Comparison of ENCODE assay signal across 8 cellular contexts in the genomic region with DNA sequence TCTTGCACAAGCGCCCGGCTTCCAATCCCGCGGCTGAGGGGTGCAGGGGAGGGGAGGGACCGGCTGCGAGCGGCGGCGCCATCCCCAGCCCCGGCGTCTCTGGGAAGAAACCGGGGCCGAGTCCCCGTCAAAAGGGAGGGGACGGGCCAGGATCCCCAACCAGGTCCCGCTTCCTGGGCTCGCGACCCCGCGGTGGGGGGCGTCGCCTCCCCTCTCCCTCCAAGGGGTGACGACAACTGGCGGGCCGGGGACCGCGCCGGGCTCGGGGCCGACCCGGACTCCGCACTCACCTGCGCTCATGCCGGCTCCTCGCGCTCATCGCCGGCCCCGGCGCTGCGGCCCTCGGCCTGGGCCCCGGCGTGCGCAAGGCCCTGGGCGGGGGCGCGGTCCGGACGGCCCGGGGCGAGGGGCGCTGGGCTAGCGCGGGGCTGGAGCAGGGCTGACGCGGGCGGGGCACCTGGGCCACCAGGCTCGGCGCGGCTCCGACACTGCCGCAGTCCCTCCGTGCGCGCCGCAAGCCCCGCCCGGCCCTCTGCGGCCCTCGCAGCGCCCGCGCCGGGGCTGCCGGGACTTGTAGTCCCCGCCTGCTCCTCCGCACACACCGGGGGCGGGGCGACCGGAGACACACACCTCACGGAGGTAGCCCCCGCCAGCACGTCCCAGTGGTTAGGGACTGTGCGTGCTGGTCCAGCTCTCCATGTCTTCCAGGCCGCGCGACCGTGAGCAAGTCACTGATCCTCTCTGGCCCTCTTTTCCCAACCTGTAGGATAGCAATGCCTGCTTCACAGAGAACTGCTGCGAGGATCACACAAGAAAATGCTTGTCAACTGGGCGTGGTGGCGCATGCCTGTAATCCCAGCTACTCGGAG.
DNase-seq lines count a peak whose midpoint lies in the region; ATAC-seq lines count a peak whose summit lies in the region.

A gene with protein sequence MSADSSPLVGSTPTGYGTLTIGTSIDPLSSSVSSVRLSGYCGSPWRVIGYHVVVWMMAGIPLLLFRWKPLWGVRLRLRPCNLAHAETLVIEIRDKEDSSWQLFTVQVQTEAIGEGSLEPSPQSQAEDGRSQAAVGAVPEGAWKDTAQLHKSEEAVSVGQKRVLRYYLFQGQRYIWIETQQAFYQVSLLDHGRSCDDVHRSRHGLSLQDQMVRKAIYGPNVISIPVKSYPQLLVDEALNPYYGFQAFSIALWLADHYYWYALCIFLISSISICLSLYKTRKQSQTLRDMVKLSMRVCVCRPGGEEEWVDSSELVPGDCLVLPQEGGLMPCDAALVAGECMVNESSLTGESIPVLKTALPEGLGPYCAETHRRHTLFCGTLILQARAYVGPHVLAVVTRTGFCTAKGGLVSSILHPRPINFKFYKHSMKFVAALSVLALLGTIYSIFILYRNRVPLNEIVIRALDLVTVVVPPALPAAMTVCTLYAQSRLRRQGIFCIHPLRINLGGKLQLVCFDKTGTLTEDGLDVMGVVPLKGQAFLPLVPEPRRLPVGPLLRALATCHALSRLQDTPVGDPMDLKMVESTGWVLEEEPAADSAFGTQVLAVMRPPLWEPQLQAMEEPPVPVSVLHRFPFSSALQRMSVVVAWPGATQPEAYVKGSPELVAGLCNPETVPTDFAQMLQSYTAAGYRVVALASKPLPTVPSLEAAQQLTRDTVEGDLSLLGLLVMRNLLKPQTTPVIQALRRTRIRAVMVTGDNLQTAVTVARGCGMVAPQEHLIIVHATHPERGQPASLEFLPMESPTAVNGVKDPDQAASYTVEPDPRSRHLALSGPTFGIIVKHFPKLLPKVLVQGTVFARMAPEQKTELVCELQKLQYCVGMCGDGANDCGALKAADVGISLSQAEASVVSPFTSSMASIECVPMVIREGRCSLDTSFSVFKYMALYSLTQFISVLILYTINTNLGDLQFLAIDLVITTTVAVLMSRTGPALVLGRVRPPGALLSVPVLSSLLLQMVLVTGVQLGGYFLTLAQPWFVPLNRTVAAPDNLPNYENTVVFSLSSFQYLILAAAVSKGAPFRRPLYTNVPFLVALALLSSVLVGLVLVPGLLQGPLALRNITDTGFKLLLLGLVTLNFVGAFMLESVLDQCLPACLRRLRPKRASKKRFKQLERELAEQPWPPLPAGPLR (minus strand): TSS at position 490 of the 869 bp plus-strand sequence. CDS start 190 bp downstream, at position 300.

- peaks cover 6% of the 10 kb centered on the region for H3K36me3 Mint-ChIP-seq in central memory CD8-positive, alpha-beta T cell (ENCODE audit: insufficient read depth)

- H3K4me1 Mint-ChIP-seq in central memory CD8-positive, alpha-beta T cell, result peaks cover 16% of the 10 kb centered on the region

- H3K9me3 Mint-ChIP-seq in central memory CD8-positive, alpha-beta T cell, result no peaks in the 10 kb centered on the region

- peak; percentile 84 for ATAC-seq in HG03064 (IDR thresholded peaks at IDR 0.05; ENCODE audit: low read depth, unreplicated experiment)
- ATAC-seq in activated CD4-positive, CD25-positive, alpha-beta regulatory T cell treated with anti-CD3 and anti-CD28 coated beads, Interleukin-2, amount 50 U/mL, for 24 hours, result peak; percentile 100
- peak; percentile 99 for ATAC-seq in central memory CD8-positive, alpha-beta T cell (replicated peaks; ENCODE audit: extremely low read depth, poor library complexity, severe bottlenecking)

- H3K27ac Mint-ChIP-seq in central memory CD8-positive, alpha-beta T cell (ENCODE audit: low read depth), result no peak within 1 kb of the TSS

- peak within 1 kb of the TSS; percentile 81 for H3K4me3 Mint-ChIP-seq in central memory CD8-positive, alpha-beta T cell

- DNase-seq in SKM-1 treated with dmso at 0.1 percent for 144 hours (lab: John Stamatoyannopoulos, UW; ENCODE audit: unreplicated experiment) (peak; percentile 44), SKM-1 (lab: John Stamatoyannopoulos, UW; ENCODE audit: unreplicated experiment) (no peak), NCI-H2171 treated with DMSO at 0.1 percent for 48 hours (lab: John Stamatoyannopoulos, UW) (peak; percentile 82), islet precursor cell (peak; percentile 95)
- DNase-seq in central memory CD8-positive, alpha-beta T cell (ENCODE audit: low spot score in 2 of 2), result peak; percentile 53 to 67
- peak; percentile 54 to 79 (median 62) for DNase-seq in stimulated activated CD4-positive, alpha-beta T cell treated with anti-CD3 and anti-CD28 coated beads, Interleukin-12 subunit alpha, Interleukin-12 subunit beta, amount 100 ng/mL, for 48 hours (ENCODE audit: low read depth in 2 of 3, low spot score in 1 of 3)

- H3K27me3 Mint-ChIP-seq in central memory CD8-positive, alpha-beta T cell, result no peaks in the 10 kb centered on the region
